In the genomic region with DNA sequence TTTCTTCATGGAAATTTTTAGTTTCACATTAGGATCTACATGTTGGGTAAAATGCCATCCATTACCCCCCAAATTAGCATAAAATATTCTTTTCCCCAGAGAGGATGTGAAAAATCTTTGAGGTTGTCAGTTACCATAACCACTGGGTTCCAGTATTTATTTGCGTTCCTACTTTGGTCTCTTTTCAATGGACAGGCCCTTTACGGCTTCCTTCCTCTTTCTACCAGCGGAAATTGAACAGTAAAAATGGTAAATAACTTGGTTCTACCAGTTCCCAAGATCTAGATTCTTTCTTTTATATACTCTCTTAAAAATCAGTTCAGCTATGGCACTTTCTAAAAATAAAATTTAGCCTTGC, we compare ENCODE assay signal across 21 cellular contexts.
DNase-seq lines count a peak whose midpoint lies in the region; ATAC-seq and TF ChIP-seq lines count a peak whose summit lies in the region.
"Had no signal": no experiment of that assay in that cellular context is flagged by ENCODE, and none has a peak within 500 bp of the region (broad histone marks: within the 10 kb centered on the region; RNA-seq: fewer than 3 reads in every experiment).

No MANE protein-coding gene starts in this region.

- H3K36me3 ChIP-seq in OCI-LY3 (replicated peaks; ENCODE audit: low read depth, low read length): no peaks in the 10 kb centered on the region
- H3K36me3 ChIP-seq in psoas muscle (ENCODE audit: insufficient read depth in 1 of 2, low read depth in 1 of 2): no peaks in the 10 kb centered on the region
- H3K36me3 ChIP-seq: sigmoid colon, tibial artery had no signal

- H3K27me3 ChIP-seq in OCI-LY3 (ENCODE audit: low read depth, low read length) (0 out of 2 replicates have a peak, but pooled peaks cover 2% of the 10 kb centered on the region), psoas muscle (ENCODE audit: insufficient read depth in 3 of 3, low read length in 2 of 3) (no peaks in the 10 kb centered on the region)
- H3K27me3 ChIP-seq: sigmoid colon, tibial artery had no signal

- H3K9ac ChIP-seq in OCI-LY3 (ENCODE audit: low read length): no peak overlapping the region

- WGBS in psoas muscle, 3 donors: 83 to 89% (median 84%) methylated on average over 3 of the region's 3 CpGs

- peaks cover 10% of the 10 kb centered on the region for H3K4me1 ChIP-seq in OCI-LY3 (ENCODE audit: low read length)
- H3K4me1 ChIP-seq in psoas muscle: no peaks in the 10 kb centered on the region
- H3K4me1 ChIP-seq: sigmoid colon, tibial artery had no signal

- H3K4me2 ChIP-seq in OCI-LY3 (ENCODE audit: low read length): peak overlapping the region; percentile 30; the same call in 1 of the 2 replicates

- H3K4me3 ChIP-seq in OCI-LY3 (ENCODE audit: low read length): no peak overlapping the region
- no peak overlapping the region for H3K4me3 ChIP-seq in psoas muscle
- H3K4me3 ChIP-seq: sigmoid colon, tibial artery had no signal

- H4K20me1 ChIP-seq in OCI-LY3 (ENCODE audit: insufficient read depth, low read length): no peaks in the 10 kb centered on the region

- H2AFZ ChIP-seq in OCI-LY3 (ENCODE audit: low read depth, low read length): no peak overlapping the region

- intact Hi-C loops in psoas muscle (cut with DNase I): no loop called here

- peak; percentile 15 for DNase-seq in GDM1 (lab: John Stamatoyannopoulos, UW)
- peak; percentile 54 for DNase-seq in medulla oblongata (ENCODE audit: extremely low spot score)
- DNase-seq in psoas muscle: no peak
- DNase-seq: activated CD8-positive, alpha-beta T cell treated with anti-CD3 and anti-CD28 coated beads for 36 hours; amniotic stem cell; glutamatergic neuron; islet precursor cell; NCI-H1048; NCI-H82; nucleus accumbens; Right ventricle myocardium superior; sigmoid colon; stimulated activated CD4-positive, alpha-beta T cell treated with anti-CD3 and anti-CD28 coated beads, Interleukin-4, amount 100 ng/mL, for 24 hours; tibial artery had no signal

- H3K27ac ChIP-seq in OCI-LY3 (ENCODE audit: low read length) (no peak overlapping the region), psoas muscle (no peak overlapping the region)
- H3K27ac ChIP-seq: epithelial cell of prostate, sigmoid colon, tibial artery had no signal

- no peaks in the 10 kb centered on the region for H3K9me3 ChIP-seq in OCI-LY3 (ENCODE audit: insufficient read depth, low read length)
- no peaks in the 10 kb centered on the region for H3K9me3 ChIP-seq in psoas muscle

- H3K79me2 ChIP-seq in OCI-LY3 (ENCODE audit: low read length): no peaks in the 10 kb centered on the region

- ATAC-seq in HG03025 (IDR thresholded peaks at IDR 0.05; ENCODE audit: low FRiP score, unreplicated experiment) (peak; percentile 57), GM18511 (IDR thresholded peaks at IDR 0.05; ENCODE audit: unreplicated experiment) (no peak), psoas muscle (no peak), GM19035 (IDR thresholded peaks at IDR 0.05; ENCODE audit: unreplicated experiment) (no peak), GM18517 (IDR thresholded peaks at IDR 0.05; ENCODE audit: unreplicated experiment) (no peak)
- ATAC-seq: activated CD8-positive, alpha-beta T cell treated with anti-CD3 and anti-CD28 coated beads for 36 hours; activated T-helper 17 cell treated with anti-CD3 and anti-CD28 coated beads, Interleukin-2, amount 50 U/mL, for 72 hours had no signal

- TF ChIP-seq CTCF in OCI-LY3 (IDR thresholded peaks at IDR 0.05; ENCODE audit: low read depth, low read length): no peak
- TF ChIP-seq CTCF in psoas muscle (IDR thresholded peaks at IDR 0.05): no peak

Comparison
In these comparisons a context has a peak if more than half of its experiments do, and no peak if none do; other contexts are left out.
1. DNase-seq: peak in GDM1 (single experiment) and medulla oblongata (single experiment); none in psoas muscle (0 of 2).